ENCODE assay signal across 1 cellular context in genomic region chr19:55641376-55642152, GRCh38.
TF ChIP-seq lines count a peak whose summit lies in the region.

No MANE protein-coding gene starts in this region.

TF ChIP-seq in GM12878, 131 proteins besides CTCF, POLR2A, EP300 and RAD21 (continued from another document and continues in another):
- TF ChIP-seq IRF3 (IDR thresholded peaks at IDR 0.05) (no peak), DPF2 (IDR thresholded peaks at IDR 0.05) (0 out of 2 replicates have a peak, but pooled peaks have one; percentile 7), TARDBP (IDR thresholded peaks at IDR 0.05; ENCODE audit: borderline replicate concordance) (no peak), MLLT1 (IDR thresholded peaks at IDR 0.05) (0 out of 2 replicates have a peak, but pooled peaks have one; percentile 28), PBX3 (IDR thresholded peaks at IDR 0.05; ENCODE audit: insufficient replicate concordance, low read depth, low read length) (peak; percentile 5), IKZF2 (IDR thresholded peaks at IDR 0.05) (0 out of 4 replicates have a peak, but pooled peaks of 1 of the 2 experiments have one; percentile 30), SMARCA5 (IDR thresholded peaks at IDR 0.05) (no peak), ZNF592 (IDR thresholded peaks at IDR 0.05) (no peak), CHD4 (IDR thresholded peaks at IDR 0.05) (no peak), SPI1 (IDR thresholded peaks at IDR 0.05; ENCODE audit: borderline replicate concordance, insufficient read depth, low read depth, low read length) (peak; percentile 42; the same call in 1 of the 2 replicates), SRF (IDR thresholded peaks at IDR 0.05; ENCODE audit: low read depth in 2 of 2, low read length in 2 of 2) (peak in 1 of 2 experiments; percentile 64; a peak in 1 of 4 replicates), MYC (IDR thresholded peaks at IDR 0.05; ENCODE audit: insufficient read depth, insufficient read length, insufficient replicate concordance, low read length, severe bottlenecking) (no peak), STAT1 (conservative IDR thresholded peaks at IDR 0.05) (no peak), YY1 (IDR thresholded peaks at IDR 0.05; ENCODE audit: low read depth, low read length) (0 out of 2 replicates have a peak, but pooled peaks have one; percentile 17), CBX5 (IDR thresholded peaks at IDR 0.05; ENCODE audit: low read depth) (no peak), HDGF (IDR thresholded peaks at IDR 0.05) (0 out of 2 replicates have a peak, but pooled peaks have one; percentile 70), SMAD5 (IDR thresholded peaks at IDR 0.05; ENCODE audit: low read depth) (0 out of 2 replicates have a peak, but pooled peaks have one; percentile 37), RELB (IDR thresholded peaks at IDR 0.05; ENCODE audit: low read depth) (peak; percentile 15; the same call in 1 of the 2 replicates), EZH2 (IDR thresholded peaks at IDR 0.05; ENCODE audit: borderline replicate concordance, control insufficient read depth, low read depth, low read length) (no peak), MTA3 (IDR thresholded peaks at IDR 0.05; ENCODE audit: borderline replicate concordance, low read length) (peak; percentile 67; the same call in 1 of the 2 replicates), USF1 (IDR thresholded peaks at IDR 0.05; ENCODE audit: borderline replicate concordance, extremely low read length, insufficient read depth, low read depth, low read length) (no peak), SREBF2 (IDR thresholded peaks at IDR 0.05; ENCODE audit: low read length) (no peak), RUNX3 (IDR thresholded peaks at IDR 0.05; ENCODE audit: low read length) (0 out of 2 replicates have a peak, but pooled peaks have one; percentile 23), SKIL (IDR thresholded peaks at IDR 0.05; ENCODE audit: low read depth, poor library complexity, severe bottlenecking) (no peak), TBL1XR1 (IDR thresholded peaks at IDR 0.05; ENCODE audit: low read depth, low read length) (no peak), KDM1A (IDR thresholded peaks at IDR 0.05; ENCODE audit: borderline replicate concordance) (no peak), SP1 (IDR thresholded peaks at IDR 0.05; ENCODE audit: low read depth, low read length) (no peak), ZBTB40 (IDR thresholded peaks at IDR 0.05; ENCODE audit: borderline replicate concordance) (no peak; the same call in 1 of the 2 replicates), BRCA1 (IDR thresholded peaks at IDR 0.05; ENCODE audit: low read depth, low read length) (no peak), CREM (IDR thresholded peaks at IDR 0.05; ENCODE audit: low read depth) (0 out of 2 replicates have a peak, but pooled peaks have one; percentile 10), PAX8 (IDR thresholded peaks at IDR 0.05) (no peak), HDAC6 (IDR thresholded peaks at IDR 0.05; ENCODE audit: unreplicated experiment) (no peak), NFYA (IDR thresholded peaks at IDR 0.05; ENCODE audit: borderline replicate concordance, low read depth, low read length) (no peak), ATF2 (IDR thresholded peaks at IDR 0.05; ENCODE audit: low read length) (no peak), POU2F2 (IDR thresholded peaks at IDR 0.05; ENCODE audit: borderline replicate concordance, low read depth, low read length) (no peak; the same call in 2 of the 3 replicates), ZNF384 (IDR thresholded peaks at IDR 0.05; ENCODE audit: borderline replicate concordance, low read depth, low read length) (no peak), IRF4 (IDR thresholded peaks at IDR 0.05; ENCODE audit: low read depth, low read length) (no peak), PML (IDR thresholded peaks at IDR 0.05; ENCODE audit: low read length) (no peak), CBX3 (IDR thresholded peaks at IDR 0.05; ENCODE audit: borderline replicate concordance, low read depth) (no peak), E2F4 (IDR thresholded peaks at IDR 0.05; ENCODE audit: low read depth, low read length) (no peak)
